Comparison of ENCODE assay signal across 1 cellular context in genomic region chrX:135094726-135095125, GRCh38.
A peak's percentile ranks its signal among the peaks of the same experiment; 100 is the strongest.
TF ChIP-seq lines count a peak whose summit lies in the region.

No MANE protein-coding gene starts in this region.

TF ChIP-seq in HepG2, 621 proteins besides CTCF, POLR2A, EP300 and RAD21:
- TF ChIP-seq ATF4 (CRISPR knock-in tag; IDR thresholded peaks at IDR 0.05): peak in 1 of 2 experiments; percentile 72; a peak in 2 of 4 replicates
- peak; percentile 53; the same call in 1 of the 2 replicates for TF ChIP-seq CEBPB (IDR thresholded peaks at IDR 0.05; ENCODE audit: borderline replicate concordance, low read depth, low read length)
- TF ChIP-seq KDM3A (CRISPR knock-in tag; IDR thresholded peaks at IDR 0.05; ENCODE audit: low read depth): no peak
- peak in 1 of 2 experiments; percentile 28; a peak in 1 of 4 replicates for TF ChIP-seq NR2F1 (CRISPR knock-in tag; IDR thresholded peaks at IDR 0.05)
